ENCODE assay signal across 22 cellular contexts in genomic region chr6:101527467-101527866, GRCh38.
A peak's percentile ranks its signal among the peaks of the same experiment; 100 is the strongest.
DNase-seq lines count a peak whose midpoint lies in the region; ATAC-seq and TF ChIP-seq lines count a peak whose summit lies in the region.
"Had no signal": no experiment of that assay in that cellular context is flagged by ENCODE, and none has a peak within 500 bp of the region (broad histone marks: within the 10 kb centered on the region; RNA-seq: fewer than 3 reads in every experiment).

No MANE protein-coding gene starts in this region.

- H3K36me3 Mint-ChIP-seq in glutamatergic neuron (ENCODE audit: unreplicated experiment): no peaks in the 10 kb centered on the region
- H3K36me3 Mint-ChIP-seq: CD14-positive monocyte; CD4-positive, alpha-beta memory T cell; CD4-positive, CD25-positive, alpha-beta regulatory T cell; CD8-positive, alpha-beta memory T cell had no signal

- H3K27ac ChIP-seq in gastrocnemius medialis: no peak overlapping the region
- H3K27ac ChIP-seq: BLaER1 had no signal

- intact Hi-C loops in gastrocnemius medialis (cut with DNase I; ENCODE audit: low total_unique reads): no loop called here

- H3K4me3 Mint-ChIP-seq in glutamatergic neuron (ENCODE audit: unreplicated experiment): no peak overlapping the region
- H3K4me3 Mint-ChIP-seq: CD14-positive monocyte; CD4-positive, alpha-beta memory T cell; CD4-positive, CD25-positive, alpha-beta regulatory T cell; CD8-positive, alpha-beta memory T cell had no signal

- H3K9me3 ChIP-seq in gastrocnemius medialis: no peaks in the 10 kb centered on the region
- H3K9me3 ChIP-seq: BE2C, BLaER1 had no signal

- TF ChIP-seq POLR2A in gastrocnemius medialis (IDR thresholded peaks at IDR 0.05): no peak

- H3K4me1 ChIP-seq in gastrocnemius medialis: no peaks in the 10 kb centered on the region
- H3K4me1 ChIP-seq: BE2C, BLaER1 had no signal

- in situ Hi-C loops in gastrocnemius medialis (cut with MboI; ENCODE audit: low sequenced_read_pairs in 4 of 4): no loop called here

- peaks cover 1% of the 10 kb centered on the region for H3K27me3 Mint-ChIP-seq in glutamatergic neuron (ENCODE audit: unreplicated experiment)
- H3K27me3 Mint-ChIP-seq: CD4-positive, alpha-beta memory T cell; CD4-positive, CD25-positive, alpha-beta regulatory T cell; CD8-positive, alpha-beta memory T cell had no signal

- H3K9me3 Mint-ChIP-seq in glutamatergic neuron (ENCODE audit: unreplicated experiment): no peaks in the 10 kb centered on the region

- peak overlapping the region; percentile 63 for H3K27ac Mint-ChIP-seq in glutamatergic neuron (ENCODE audit: unreplicated experiment)
- H3K27ac Mint-ChIP-seq: CD14-positive monocyte; CD4-positive, alpha-beta memory T cell; CD4-positive, CD25-positive, alpha-beta regulatory T cell; CD8-positive, alpha-beta memory T cell had no signal

- DNase-seq in LHCN-M2 (ENCODE audit: low read depth) (peak; percentile 49), glutamatergic neuron (no peak), SKM-1 treated with dmso at 0.1 percent for 144 hours (lab: John Stamatoyannopoulos, UW; ENCODE audit: unreplicated experiment) (no peak), gastrocnemius medialis (no peak), GF-D8 (lab: John Stamatoyannopoulos, UW) (no peak)
- DNase-seq: 8988T; ACHN; C1 segment of cervical spinal cord; CD4-positive, alpha-beta memory T cell; CD4-positive, CD25-positive, alpha-beta regulatory T cell; CD8-positive, alpha-beta memory T cell; COR-L47; DMS 273 treated with DMSO at 0.1 percent for 48 hours; DMS153; DMS53; DMS79; DND-41; EL; GDM1 had no signal

- ATAC-seq in gastrocnemius medialis: no peak

- H3K36me3 ChIP-seq in gastrocnemius medialis: no peaks in the 10 kb centered on the region
- H3K36me3 ChIP-seq: BE2C, BLaER1 had no signal

- no peaks in the 10 kb centered on the region for H3K27me3 ChIP-seq in gastrocnemius medialis
- H3K27me3 ChIP-seq: BE2C, BLaER1 had no signal

- no peak overlapping the region for H3K4me3 ChIP-seq in gastrocnemius medialis
- H3K4me3 ChIP-seq: BLaER1 had no signal

- H3K4me1 Mint-ChIP-seq in glutamatergic neuron (ENCODE audit: low read depth, unreplicated experiment): peaks cover 19% of the 10 kb centered on the region
- H3K4me1 Mint-ChIP-seq: CD14-positive monocyte; CD4-positive, alpha-beta memory T cell; CD4-positive, CD25-positive, alpha-beta regulatory T cell; CD8-positive, alpha-beta memory T cell had no signal

- TF ChIP-seq CTCF in glutamatergic neuron (IDR thresholded peaks at IDR 0.05; ENCODE audit: partially characterized antibody, unreplicated experiment) (no peak), gastrocnemius medialis (IDR thresholded peaks at IDR 0.05 in 4 of 5, conservative IDR thresholded peaks at IDR 0.05 in 1 of 5) (no peak)
